In the genomic region with DNA sequence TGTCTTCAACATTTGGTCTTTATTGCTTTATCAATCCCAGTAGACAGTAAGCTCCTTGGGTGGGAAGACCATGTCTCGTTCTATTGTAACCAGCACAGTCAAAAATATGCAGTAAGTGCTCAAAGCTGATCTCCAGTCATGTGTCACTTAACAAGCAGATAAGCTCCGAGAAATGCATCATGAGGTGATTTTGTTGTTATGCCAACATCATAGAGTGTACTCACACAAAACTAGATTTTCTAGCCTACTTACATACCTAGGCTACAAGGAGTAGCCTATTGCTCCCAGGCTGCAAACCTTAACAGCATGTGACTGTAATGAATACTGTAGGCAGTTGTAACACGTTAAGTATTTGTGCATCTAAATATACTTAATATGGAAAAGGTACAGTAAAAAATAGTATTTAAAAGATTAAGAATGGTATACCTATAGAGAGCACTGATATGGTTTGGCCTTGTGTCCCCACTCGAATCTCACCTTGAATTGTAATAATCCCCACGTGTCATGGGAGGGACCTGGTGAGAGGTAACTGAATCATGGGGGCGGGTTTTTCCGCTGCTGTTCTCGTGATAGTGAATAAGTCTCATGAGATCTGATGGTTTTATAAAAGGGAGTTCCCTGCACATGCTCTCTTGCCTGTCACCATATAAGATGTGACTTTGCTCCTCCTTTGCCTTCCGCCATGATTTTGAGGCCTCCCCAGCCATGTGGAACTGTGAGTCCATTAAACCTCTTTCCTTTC, we compare ENCODE assay signal across 26 cellular contexts. TPM values are rescaled to one million over a fixed set of nuclear protein-coding genes. Genes with fewer than 3 reads are reported as not detected.
DNase-seq lines count a peak whose midpoint lies in the region; ATAC-seq and TF ChIP-seq lines count a peak whose summit lies in the region.
"Had no signal": no experiment of that assay in that cellular context is flagged by ENCODE, and none has a peak within 500 bp of the region (broad histone marks: within the 10 kb centered on the region; RNA-seq: fewer than 3 reads in every experiment).

No MANE protein-coding gene starts in this region.

- TF ChIP-seq CTCF in right atrium auricular region (IDR thresholded peaks at IDR 0.05) (no peak), progenitor cell of endocrine pancreas (IDR thresholded peaks at IDR 0.05; ENCODE audit: unreplicated experiment) (no peak), right lobe of liver (IDR thresholded peaks at IDR 0.05) (no peak)

- H3K36me3 ChIP-seq in right atrium auricular region (no peaks in the 10 kb centered on the region), right lobe of liver (no peaks in the 10 kb centered on the region), HAP-1 (replicated peaks) (no peaks in the 10 kb centered on the region)
- H3K36me3 ChIP-seq: BE2C had no signal

- no peak for ATAC-seq in activated CD4-positive, alpha-beta T cell treated with anti-CD3 and anti-CD28 coated beads for 36 hours
- ATAC-seq in Right ventricle myocardium superior (ENCODE audit: poor library complexity) (peak; percentile 70), esophagus mucosa (peak; percentile 42), right lobe of liver (no peak)

- no peak overlapping the region for H3K27ac ChIP-seq in right atrium auricular region
- H3K27ac ChIP-seq in right lobe of liver: no peak overlapping the region
- H3K27ac ChIP-seq: HL-60, KMS-11 had no signal

- in situ Hi-C loops in HAP-1 (cut with MboI; ENCODE audit: low sequenced_read_pairs): no loop called here

- WGBS in right lobe of liver (ENCODE audit: insufficient coverage, low coverage, low lambda C conversion rate, missing lambda C conversion rate): 81% methylated on average over 9 of the region's 9 CpGs

- H3K4me3 ChIP-seq in right atrium auricular region (no peak overlapping the region), right lobe of liver (no peak overlapping the region), HAP-1 (no peak overlapping the region)

- no peaks in the 10 kb centered on the region for H3K27me3 Mint-ChIP-seq in activated CD4-positive, alpha-beta T cell treated with anti-CD3 and anti-CD28 coated beads for 36 hours
- H3K27me3 Mint-ChIP-seq in progenitor cell of endocrine pancreas: peaks cover 5% of the 10 kb centered on the region
- H3K27me3 Mint-ChIP-seq: CD8-positive, alpha-beta memory T cell; IgD-negative memory B cell had no signal

- H3K36me3 Mint-ChIP-seq in activated CD4-positive, alpha-beta T cell treated with anti-CD3 and anti-CD28 coated beads for 36 hours (ENCODE audit: low read depth): peaks cover 1% of the 10 kb centered on the region
- no peaks in the 10 kb centered on the region for H3K36me3 Mint-ChIP-seq in progenitor cell of endocrine pancreas (ENCODE audit: insufficient read depth)
- H3K36me3 Mint-ChIP-seq: CD14-positive monocyte; CD8-positive, alpha-beta memory T cell; IgD-negative memory B cell had no signal

- H3K9me3 ChIP-seq in right atrium auricular region: no peaks in the 10 kb centered on the region
- H3K9me3 ChIP-seq in right lobe of liver: no peaks in the 10 kb centered on the region
- no peaks in the 10 kb centered on the region for H3K9me3 ChIP-seq in HAP-1
- H3K9me3 ChIP-seq: BE2C had no signal

- POLR2A ChIA-PET in activated CD4-positive, alpha-beta T cell treated with anti-CD3 and anti-CD28 coated beads for 36 hours (lab: Charles Lee): no interaction called here

- H3K4me1 Mint-ChIP-seq in activated CD4-positive, alpha-beta T cell treated with anti-CD3 and anti-CD28 coated beads for 36 hours: peaks cover 3% of the 10 kb centered on the region
- peaks cover 15% of the 10 kb centered on the region for H3K4me1 Mint-ChIP-seq in progenitor cell of endocrine pancreas (ENCODE audit: low read depth)
- H3K4me1 Mint-ChIP-seq: CD14-positive monocyte; CD8-positive, alpha-beta memory T cell; IgD-negative memory B cell had no signal

- no peak for TF ChIP-seq POLR2A in right lobe of liver (IDR thresholded peaks at IDR 0.05)

- H3K9me3 Mint-ChIP-seq in activated CD4-positive, alpha-beta T cell treated with anti-CD3 and anti-CD28 coated beads for 36 hours (ENCODE audit: low read depth): peaks cover 2% of the 10 kb centered on the region
- H3K9me3 Mint-ChIP-seq in progenitor cell of endocrine pancreas (ENCODE audit: low read depth): peaks cover 4% of the 10 kb centered on the region
- H3K9me3 Mint-ChIP-seq: CD14-positive monocyte; CD8-positive, alpha-beta memory T cell; IgD-negative memory B cell had no signal

- no peaks in the 10 kb centered on the region for H3K4me1 ChIP-seq in right atrium auricular region
- H3K4me1 ChIP-seq in right lobe of liver: no peaks in the 10 kb centered on the region
- H3K4me1 ChIP-seq in HAP-1: no peaks in the 10 kb centered on the region
- H3K4me1 ChIP-seq: BE2C had no signal

- no peak overlapping the region for H3K27ac Mint-ChIP-seq in activated CD4-positive, alpha-beta T cell treated with anti-CD3 and anti-CD28 coated beads for 36 hours
- peak overlapping the region; percentile 33 for H3K27ac Mint-ChIP-seq in progenitor cell of endocrine pancreas
- H3K27ac Mint-ChIP-seq: CD14-positive monocyte; CD8-positive, alpha-beta memory T cell; IgD-negative memory B cell had no signal

- intact Hi-C loops in activated CD4-positive, alpha-beta T cell treated with anti-CD3 and anti-CD28 coated beads for 36 hours (cut with DNase I, micrococcal nuclease): loop anchor here in 1 of 2 experiments (10.0 kb wide), 2 partner anchors 586 to 646 kb away; no protein-coding TSS in a partner anchor
- intact Hi-C loops in Right ventricle myocardium superior (cut with DNase I) (loop anchor here (5.0 kb wide), 1 partner anchor 583 kb away; no protein-coding TSS in a partner anchor), right lobe of liver (cut with DNase I) (no loop called here)

- H3K27me3 ChIP-seq in right atrium auricular region: no peaks in the 10 kb centered on the region
- no peaks in the 10 kb centered on the region for H3K27me3 ChIP-seq in right lobe of liver
- no peaks in the 10 kb centered on the region for H3K27me3 ChIP-seq in HAP-1 (ENCODE audit: low read depth)
- H3K27me3 ChIP-seq: BE2C had no signal

- peak; percentile 30 for DNase-seq in activated CD4-positive, alpha-beta T cell treated with anti-CD3 and anti-CD28 coated beads for 36 hours
- no peak for DNase-seq in activated CD4-positive, alpha-beta T cell treated with anti-CD3 and anti-CD28 coated beads, Interleukin-2, amount 50 U/mL, for 48 hours
- DNase-seq in Right ventricle myocardium superior (no peak), right atrium auricular region (ENCODE audit: low spot score) (no peak), progenitor cell of endocrine pancreas (ENCODE audit: low spot score, unreplicated experiment) (no peak), right lobe of liver (no peak), HAP-1 (ENCODE audit: low spot score in 2 of 2) (no peak)
- DNase-seq: 8988T; ACHN; BE2C; CD8-positive, alpha-beta memory T cell; DMS 273 treated with DMSO at 0.1 percent for 48 hours; DMS79 treated with DMSO at 0.1 percent for 48 hours; GF-D8; GOT3; HCEC 1CT; MM.1S; NCI-H2029; NCI-H446; NCI-H524 treated with DMSO at 0.1 percent for 48 hours; NCI-H774 had no signal

- H3K4me3 Mint-ChIP-seq in activated CD4-positive, alpha-beta T cell treated with anti-CD3 and anti-CD28 coated beads for 36 hours: no peak overlapping the region
- no peak overlapping the region for H3K4me3 Mint-ChIP-seq in progenitor cell of endocrine pancreas (ENCODE audit: low read depth)
- H3K4me3 Mint-ChIP-seq: CD14-positive monocyte; CD8-positive, alpha-beta memory T cell; IgD-negative memory B cell had no signal

- CTCF ChIA-PET in activated CD4-positive, alpha-beta T cell treated with anti-CD3 and anti-CD28 coated beads for 36 hours (lab: Charles Lee): interaction anchor here (1.2 kb wide), 1 partner anchor 14 kb away, joined by 3 read pairs; no protein-coding TSS in a partner anchor

RNA-seq across cellular contexts. Expression of gene PCSK5, which starts 39.8 kb away (rescaled TPM):
- 1 to 10 TPM; 3.0 to 3.1 TPM for total RNA-seq in activated CD4-positive, alpha-beta T cell treated with anti-CD3 and anti-CD28 coated beads for 36 hours
- total RNA-seq in Right ventricle myocardium superior (3.4 TPM), right atrium auricular region (1 to 10 TPM; 5.3 to 6.5 TPM), esophagus mucosa (13.6 TPM), progenitor cell of endocrine pancreas (7.3 and 9.8 TPM in 2 replicates), right lobe of liver (1 to 10 TPM; 1.4 to 5.8 (median 3.5) TPM)

Comparison
In these comparisons a context has a peak if more than half of its experiments do, and no peak if none do; other contexts are left out.
1. ATAC-seq: peak in Right ventricle myocardium superior (single experiment) and esophagus mucosa (single experiment); none in activated CD4-positive, alpha-beta T cell treated with anti-CD3 and anti-CD28 coated beads for 36 hours (single experiment) and right lobe of liver (0 of 4).